16 cellular contexts compared by ENCODE assay signal in genomic region chr12:67590122-67590795, GRCh38. TPM values are rescaled to one million over a fixed set of nuclear protein-coding genes. Genes with fewer than 3 reads are reported as not detected.
DNase-seq lines count a peak whose midpoint lies in the region; ATAC-seq, FAIRE-seq and TF ChIP-seq lines count a peak whose summit lies in the region.
"Had no signal": no experiment of that assay in that cellular context is flagged by ENCODE, and none has a peak within 500 bp of the region (broad histone marks: within the 10 kb centered on the region; RNA-seq: fewer than 3 reads in every experiment).

No MANE protein-coding gene starts in this region.

- H3K9me2 ChIP-seq in SK-N-SH = no peaks in the 10 kb centered on the region

- peaks cover 0 to 7% of the 10 kb centered on the region in 2 experiments; a peak in 2 of 4 replicates for H3K4me1 ChIP-seq in SK-N-SH (ENCODE audit: control insufficient read depth in 1 of 2, insufficient read depth in 2 of 2, low read depth in 1 of 2, low read length in 1 of 2)

- CTCF ChIA-PET in SK-N-SH (lab: Yijun Ruan, JAX) = no interaction called here

- no peaks in the 10 kb centered on the region for H3K79me2 ChIP-seq in SK-N-SH (ENCODE audit: insufficient read depth)
- H3K79me2 ChIP-seq: parathyroid adenoma had no signal

- peaks cover 58% of the 10 kb centered on the region for H3K4me1 Mint-ChIP-seq in stimulated activated naive CD8-positive, alpha-beta T cell treated with anti-CD3 and anti-CD28 coated beads, Interleukin-15, Interleukin-2, amounts not matched to agents 100 ng/mL and 50 ng/mL, for 24 hours (ENCODE audit: low read depth)

- DNase-seq in activated naive CD4-positive, alpha-beta T cell treated with Interleukin-2 at 50 U/mL for 16 hours = peak; percentile 9
- DNase-seq in activated naive CD4-positive, alpha-beta T cell treated with anti-CD3 and anti-CD28 coated beads, Interleukin-2, amount 50 U/mL, for 16 hours = no peak
- DNase-seq in SK-N-SH (peak; percentile 7), T1000 (lab: John Stamatoyannopoulos, UW) (no peak), D721Med (ENCODE audit: insufficient read length, low spot score) (no peak)
- DNase-seq in activated naive CD4-positive, alpha-beta T cell treated with anti-CD3 and anti-CD28 coated beads, Interleukin-2, amount 50 U/mL, for 72 hours (ENCODE audit: low spot score in 2 of 2) = no peak
- DNase-seq: cortex of kidney, HCEC 1CT, NCI-H1092 treated with DMSO at 0.1 percent for 48 hours, NCI-H774, SHP77 treated with DMSO at 0.1 percent for 48 hours had no signal

- FAIRE-seq in D721Med (lab: Jason Lieb, UNC) = no peak
- FAIRE-seq: G401.6 had no signal

- H3K27ac Mint-ChIP-seq in activated naive CD4-positive, alpha-beta T cell treated with anti-CD3 and anti-CD28 coated beads, Interleukin-2, amount 50 U/mL, for 72 hours = no peak overlapping the region
- H3K27ac Mint-ChIP-seq in stimulated activated naive CD8-positive, alpha-beta T cell treated with anti-CD3 and anti-CD28 coated beads, Interleukin-15, Interleukin-2, amounts not matched to agents 100 ng/mL and 50 ng/mL, for 24 hours = peak overlapping the region; percentile 6

- no peaks in the 10 kb centered on the region for H3K36me3 ChIP-seq in SK-N-SH (replicated peaks in 1 of 2; ENCODE audit: control insufficient read depth in 1 of 2, insufficient read depth in 2 of 2, low read length in 1 of 2)
- H3K36me3 ChIP-seq: adrenal gland had no signal

- H3K4me2 ChIP-seq in SK-N-SH = no peak overlapping the region

- H3K27ac ChIP-seq in SK-N-SH (ENCODE audit: low read depth in 2 of 2, low read length in 1 of 2) = no peak overlapping the region
- H3K27ac ChIP-seq: adrenal gland, parathyroid adenoma had no signal

- no peak overlapping the region for H2AFZ ChIP-seq in SK-N-SH (ENCODE audit: low read depth)
- H2AFZ ChIP-seq: parathyroid adenoma had no signal

- peaks cover 0 to 5% of the 10 kb centered on the region in 2 donors for H3K36me3 Mint-ChIP-seq in activated naive CD4-positive, alpha-beta T cell treated with anti-CD3 and anti-CD28 coated beads, Interleukin-2, amount 50 U/mL, for 72 hours
- no peaks in the 10 kb centered on the region for H3K36me3 Mint-ChIP-seq in stimulated activated naive CD8-positive, alpha-beta T cell treated with anti-CD3 and anti-CD28 coated beads, Interleukin-15, Interleukin-2, amounts not matched to agents 100 ng/mL and 50 ng/mL, for 24 hours (ENCODE audit: low read depth)

- 81% methylated on average over 5 of the region's 5 CpGs for WGBS in SK-N-SH (ENCODE audit: low lambda C conversion rate)

- H3F3A ChIP-seq in SK-N-SH (replicated peaks; ENCODE audit: insufficient read depth) = peaks cover 2% of the 10 kb centered on the region

- peaks cover 8 to 14% of the 10 kb centered on the region in 2 donors for H3K9me3 Mint-ChIP-seq in activated naive CD4-positive, alpha-beta T cell treated with anti-CD3 and anti-CD28 coated beads, Interleukin-2, amount 50 U/mL, for 72 hours
- H3K9me3 Mint-ChIP-seq in stimulated activated naive CD8-positive, alpha-beta T cell treated with anti-CD3 and anti-CD28 coated beads, Interleukin-15, Interleukin-2, amounts not matched to agents 100 ng/mL and 50 ng/mL, for 24 hours = peaks cover 6% of the 10 kb centered on the region

- no peak overlapping the region for H3K4me3 ChIP-seq in SK-N-SH (ENCODE audit: low read depth in 2 of 2, low read length in 1 of 2)
- H3K4me3 ChIP-seq: adrenal gland had no signal

- 0 out of 2 replicates have a peak, but pooled peaks have one; percentile 3 for TF ChIP-seq RAD21 in SK-N-SH (IDR thresholded peaks at IDR 0.05; ENCODE audit: low read length)

- H4K20me1 ChIP-seq in SK-N-SH (ENCODE audit: insufficient read depth) = no peaks in the 10 kb centered on the region

- no peaks in the 10 kb centered on the region for H3K9me3 ChIP-seq in SK-N-SH
- H3K9me3 ChIP-seq: adrenal gland had no signal

- no peak for TF ChIP-seq EP300 in SK-N-SH (IDR thresholded peaks at IDR 0.05; ENCODE audit: borderline replicate concordance in 1 of 2, low read depth in 1 of 2, low read length in 1 of 2)

- H3K27me3 ChIP-seq in SK-N-SH (ENCODE audit: insufficient read depth) = no peaks in the 10 kb centered on the region
- H3K27me3 ChIP-seq: adrenal gland had no signal

- no peaks in the 10 kb centered on the region for H3K27me3 Mint-ChIP-seq in stimulated activated naive CD8-positive, alpha-beta T cell treated with anti-CD3 and anti-CD28 coated beads, Interleukin-15, Interleukin-2, amounts not matched to agents 100 ng/mL and 50 ng/mL, for 24 hours

- POLR2A ChIA-PET in SK-N-SH (lab: Yijun Ruan, JAX) = no interaction called here

- peak; percentile 32 to 57 for ATAC-seq in activated naive CD4-positive, alpha-beta T cell treated with anti-CD3 and anti-CD28 coated beads, Interleukin-2, amount 50 U/mL, for 72 hours
- ATAC-seq in GM18861 (IDR thresholded peaks at IDR 0.05; ENCODE audit: unreplicated experiment) = no peak

- no peak overlapping the region for H3K9ac ChIP-seq in SK-N-SH
- H3K9ac ChIP-seq: parathyroid adenoma had no signal

- TF ChIP-seq CTCF in SK-N-SH (IDR thresholded peaks at IDR 0.05) (no peak), D721Med (IDR thresholded peaks at IDR 0.05; ENCODE audit: insufficient read depth, missing control alignments) (no peak)

- H3K4me3 Mint-ChIP-seq in stimulated activated naive CD8-positive, alpha-beta T cell treated with anti-CD3 and anti-CD28 coated beads, Interleukin-15, Interleukin-2, amounts not matched to agents 100 ng/mL and 50 ng/mL, for 24 hours = no peak overlapping the region

TF ChIP-seq in SK-N-SH, 30 proteins besides CTCF, POLR2A, EP300 and RAD21:
- TF ChIP-seq TAF1 (IDR thresholded peaks at IDR 0.05; ENCODE audit: borderline replicate concordance, low read depth, low read length) (no peak), FOXM1 (IDR thresholded peaks at IDR 0.05; ENCODE audit: low read depth) (no peak), GATA2 (CRISPR knock-in tag; IDR thresholded peaks at IDR 0.05) (no peak), GABPA (IDR thresholded peaks at IDR 0.05; ENCODE audit: low read depth) (no peak)
TF ChIP-seq in SK-N-SH: peak in this region for 0.

RNA-seq across cellular contexts. Expression of gene DYRK2, which starts 58.3 kb away (rescaled TPM):
- 48.8 and 54.2 TPM in 2 replicates for polyA plus RNA-seq in SK-N-SH (2012; rRNA removed)
- polyA plus RNA-seq in SK-N-SH (2012; cell fraction: cytosol; rRNA removed) = 35.3 and 45.5 TPM in 2 replicates
- 55.0 and 64.4 TPM in 2 replicates for polyA plus RNA-seq in SK-N-SH (2012; cell fraction: nucleus; rRNA removed)
- 10 to 100 TPM; 27.2 to 34.3 TPM for total RNA-seq in activated naive CD4-positive, alpha-beta T cell treated with anti-CD3 and anti-CD28 coated beads, Interleukin-2, amount 50 U/mL, for 72 hours

Comparison
In these comparisons a context has a peak if more than half of its experiments do, and no peak if none do; other contexts are left out.
1. DNase-seq: peak in activated naive CD4-positive, alpha-beta T cell treated with Interleukin-2 at 50 U/mL for 16 hours (single experiment) and SK-N-SH (single experiment); none in activated naive CD4-positive, alpha-beta T cell treated with anti-CD3 and anti-CD28 coated beads, Interleukin-2, amount 50 U/mL, for 16 hours (single experiment), activated naive CD4-positive, alpha-beta T cell treated with anti-CD3 and anti-CD28 coated beads, Interleukin-2, amount 50 U/mL, for 72 hours (0 of 2), T1000 (single experiment) and D721Med (single experiment).